In the genomic region with DNA sequence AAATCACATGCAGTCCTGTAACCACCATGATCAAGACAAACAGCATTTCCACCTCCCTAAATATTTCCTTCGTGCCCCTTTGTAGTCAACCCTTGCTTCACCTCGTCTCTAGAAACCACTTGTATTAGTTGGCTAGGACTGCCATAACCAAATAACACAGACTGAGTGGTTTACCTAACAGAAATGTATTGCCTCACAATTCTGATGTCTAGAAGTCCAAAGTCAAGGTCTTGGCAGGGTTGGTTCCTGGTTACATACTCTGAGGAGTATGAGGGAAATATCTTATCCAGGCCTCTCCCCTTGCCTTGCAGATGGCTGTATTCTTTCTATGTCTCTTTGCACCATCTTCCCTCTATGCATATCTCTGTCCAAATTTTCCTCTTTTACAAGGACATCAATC, we compare ENCODE assay signal across 15 cellular contexts. TPM values are rescaled to one million over a fixed set of nuclear protein-coding genes. Genes with fewer than 3 reads are reported as not detected.
DNase-seq lines count a peak whose midpoint lies in the region; ATAC-seq and TF ChIP-seq lines count a peak whose summit lies in the region.
"Had no signal": no experiment of that assay in that cellular context is flagged by ENCODE, and none has a peak within 500 bp of the region (broad histone marks: within the 10 kb centered on the region; RNA-seq: fewer than 3 reads in every experiment).

No MANE protein-coding gene starts in this region.

- H3K9ac ChIP-seq in mesendoderm (ENCODE audit: low read length): no peak overlapping the region
- H3K9ac ChIP-seq: GM23248 had no signal

- peak overlapping the region; percentile 67 for H2BK120ac ChIP-seq in mesendoderm (ENCODE audit: low read depth, low read length)

- H3K79me1 ChIP-seq in mesendoderm (ENCODE audit: low read length): no peaks in the 10 kb centered on the region

- intact Hi-C loops in PC-9 (cut with micrococcal nuclease; ENCODE audit: unreplicated experiment): no loop called here
- intact Hi-C loops in left colon (cut with DNase I, micrococcal nuclease): no loop called here

- no peak overlapping the region for H2BK15ac ChIP-seq in mesendoderm (replicated peaks; ENCODE audit: low read depth)

- H2AK5ac ChIP-seq in mesendoderm (ENCODE audit: low read length): no peak overlapping the region

- peak overlapping the region; percentile 56 for H2BK5ac ChIP-seq in mesendoderm (ENCODE audit: low read length)

- H4K8ac ChIP-seq in mesendoderm (ENCODE audit: low read depth, low read length): no peak overlapping the region

- BruUV-seq in PC-9 (replicated peaks; lab: Mats Ljungman, UMichigan): no TSS peak

- no peak overlapping the region for H3K4ac ChIP-seq in mesendoderm (ENCODE audit: low read depth, low read length)

- no peaks in the 10 kb centered on the region for H3K9me2 ChIP-seq in PC-9 (ENCODE audit: insufficient read depth)

- POLR2A ChIA-PET in PC-9 (lab: Charles Lee; ENCODE audit: unreplicated experiment): no interaction called here

- WGBS in mesendoderm (ENCODE audit: extremely low coverage, insufficient coverage, low lambda C conversion rate): no CpG with 5 or more reads among the region's 2 CpGs

- H3K4me3 ChIP-seq in PC-9: no peak overlapping the region
- no peak overlapping the region for H3K4me3 ChIP-seq in mesendoderm (ENCODE audit: low read length)
- no peak overlapping the region for H3K4me3 ChIP-seq in H7 (ENCODE audit: insufficient read depth, low read depth, low read length)
- H3K4me3 ChIP-seq: GM12878, GM23248, HAP-1 had no signal

- no peaks in the 10 kb centered on the region for H3K4me1 ChIP-seq in PC-9 (replicated peaks; ENCODE audit: insufficient read depth)
- H3K4me1 ChIP-seq in mesendoderm (ENCODE audit: control insufficient read depth, low read depth, low read length): no peaks in the 10 kb centered on the region
- H3K4me1 ChIP-seq: HAP-1 had no signal

- ATAC-seq in left colon (peak; percentile 78), GM21717 (IDR thresholded peaks at IDR 0.05; ENCODE audit: unreplicated experiment) (no peak)
- ATAC-seq: GM12878 had no signal

- no peak overlapping the region for H3K4me2 ChIP-seq in PC-9
- H3K4me2 ChIP-seq in mesendoderm (ENCODE audit: low read length): no peak overlapping the region

- H3K27ac ChIP-seq in PC-9: no peak overlapping the region
- H3K27ac ChIP-seq in mesendoderm (ENCODE audit: low read depth, low read length): no peak overlapping the region
- H3K27ac ChIP-seq: GM23248 had no signal

- H3K18ac ChIP-seq in mesendoderm (ENCODE audit: low read length): no peak overlapping the region

- H3F3A ChIP-seq in PC-9 (ENCODE audit: insufficient read depth, low read depth): no peaks in the 10 kb centered on the region

- CTCF ChIA-PET in PC-9 (lab: Charles Lee): no interaction called here

- H3K36me3 ChIP-seq in PC-9 (ENCODE audit: low read depth) (no peaks in the 10 kb centered on the region), mesendoderm (ENCODE audit: control insufficient read depth, insufficient read depth, low read length) (no peaks in the 10 kb centered on the region), H7 (replicated peaks; ENCODE audit: control insufficient read depth, insufficient read depth, low read length) (no peaks in the 10 kb centered on the region)
- H3K36me3 ChIP-seq: HAP-1 had no signal

- H3K79me2 ChIP-seq in PC-9 (ENCODE audit: low read depth): no peaks in the 10 kb centered on the region
- no peaks in the 10 kb centered on the region for H3K79me2 ChIP-seq in mesendoderm (ENCODE audit: control insufficient read depth, insufficient read depth, low read length)

- DNase-seq in PC-9: no peak
- no peak for DNase-seq in left colon
- DNase-seq in mesendoderm: no peak
- no peak for DNase-seq in nucleus accumbens (lab: John Stamatoyannopoulos, UW)
- no peak for DNase-seq in DMS53 (lab: John Stamatoyannopoulos, UW)
- DNase-seq in H7: no peak
- DNase-seq: C1 segment of cervical spinal cord; Calu3; CD4-positive, alpha-beta T cell; DMS 273 treated with DMSO at 0.1 percent for 48 hours; DMS79; GM23248 had no signal

- H3K56ac ChIP-seq in mesendoderm (ENCODE audit: low read length): no peak overlapping the region

- no peaks in the 10 kb centered on the region for H3K27me3 ChIP-seq in PC-9 (ENCODE audit: insufficient read depth, low read depth)
- H3K27me3 ChIP-seq in mesendoderm (ENCODE audit: insufficient read depth, low read length, poor library complexity): no peaks in the 10 kb centered on the region
- H3K27me3 ChIP-seq in H7 (ENCODE audit: control insufficient read depth, insufficient read depth, low read length): no peaks in the 10 kb centered on the region

- H2AFZ ChIP-seq in PC-9: 0 out of 2 replicates have a peak overlapping the region, but pooled peaks have one; percentile 18
- H2AFZ ChIP-seq: GM23248 had no signal

- no peak overlapping the region for H3K23ac ChIP-seq in mesendoderm (ENCODE audit: low read length)

- no peaks in the 10 kb centered on the region for H3K9me3 ChIP-seq in PC-9 (ENCODE audit: insufficient read depth, low read depth)
- H3K9me3 ChIP-seq: HAP-1 had no signal

- TF ChIP-seq CTCF in PC-9 (conservative IDR thresholded peaks at IDR 0.05): no peak

- no peak overlapping the region for H4K5ac ChIP-seq in mesendoderm (ENCODE audit: low read length)

- H4K20me1 ChIP-seq in PC-9 (ENCODE audit: insufficient read depth): no peaks in the 10 kb centered on the region

RNA-seq across cellular contexts. Expression of a gene that starts 23.3 kb away (rescaled TPM):
- total RNA-seq in PC-9 (2021) (4.1 and 7.3 TPM in 2 replicates), left colon (10 to 100 TPM; 12.3 to 22.9 TPM)
- 3.3 TPM for polyA plus RNA-seq in mesendoderm (2013, experiment 1 of 2)
- polyA plus RNA-seq in mesendoderm (2013, experiment 2 of 2): 3.0 TPM
- 9.1 and 10.3 TPM in 2 replicates for total RNA-seq in H7 (2014; rRNA removed; shearing (Covaris generic))
